Comparison of ENCODE assay signal across 8 cellular contexts in the genomic region with DNA sequence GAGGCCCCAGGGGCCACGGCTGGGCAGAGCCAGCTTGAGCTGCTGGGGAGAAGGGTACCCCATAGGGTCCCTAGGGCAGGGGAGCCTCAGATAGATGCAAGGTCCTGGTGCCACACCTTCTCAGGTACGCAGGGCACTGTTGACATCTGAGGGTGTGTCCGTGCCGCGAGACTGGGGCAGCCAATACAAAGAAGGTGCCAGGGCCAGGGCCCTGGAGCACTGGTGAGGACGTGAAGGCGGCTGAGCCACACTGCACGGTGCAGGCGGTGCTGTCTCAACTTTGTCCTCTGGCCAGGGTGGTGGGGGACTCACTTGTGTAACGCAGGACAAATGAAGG. TPM values are rescaled to one million over a fixed set of nuclear protein-coding genes. Genes with fewer than 3 reads are reported as not detected.
A peak's percentile ranks its signal among the peaks of the same experiment; 100 is the strongest.
DNase-seq lines count a peak whose midpoint lies in the region; ATAC-seq, FAIRE-seq and TF ChIP-seq lines count a peak whose summit lies in the region.

No MANE protein-coding gene starts in this region.

- no peaks in the 10 kb centered on the region; the same call in 1 of the 2 replicates for H4K20me1 ChIP-seq in HepG2 (ENCODE audit: insufficient read depth, low read length)

- H2AFZ ChIP-seq in HepG2 (ENCODE audit: low read length), result no peak overlapping the region

- WGBS in HepG2 (ENCODE audit: low lambda C conversion rate), result 95% methylated on average over 9 of the region's 10 CpGs

- H3K36me3 Mint-ChIP-seq in T-helper 2 cell treated with Interferon-gamma antibody and Interleukin-4, amounts not matched to agents 5 μg/mL and 100 μg/mL, for 36 hours (ENCODE audit: low read depth), result peaks cover 41% of the 10 kb centered on the region
- peaks cover 34% of the 10 kb centered on the region for H3K36me3 Mint-ChIP-seq in brain

- peaks cover 3 to 7% of the 10 kb centered on the region in 2 experiments; a peak in 4 of 5 replicates for H3K27me3 ChIP-seq in HepG2 (ENCODE audit: control insufficient read depth in 1 of 2, insufficient read depth in 2 of 2, low read length in 2 of 2)
- no peaks in the 10 kb centered on the region for H3K27me3 ChIP-seq in thoracic aorta (replicated peaks; ENCODE audit: insufficient read depth)

- H3K9me3 ChIP-seq in HepG2 (ENCODE audit: low read length) (no peaks in the 10 kb centered on the region), thoracic aorta (no peaks in the 10 kb centered on the region)

- H3K9me3 Mint-ChIP-seq in T-helper 2 cell treated with Interferon-gamma antibody and Interleukin-4, amounts not matched to agents 5 μg/mL and 100 μg/mL, for 36 hours, result no peaks in the 10 kb centered on the region
- peaks cover 0 to 5% (median 0%) of the 10 kb centered on the region in 5 experiments for H3K9me3 Mint-ChIP-seq in brain

- FAIRE-seq in HepG2 (lab: Jason Lieb, UNC), result no peak

- BruUV-seq in HepG2 (replicated peaks; lab: Mats Ljungman, UMichigan), result no TSS peak

- no peak for ATAC-seq in HepG2
- ATAC-seq in thoracic aorta (ENCODE audit: insufficient number of reproducible peaks, low FRiP score, low read depth), result no peak

- POLR2A ChIA-PET in HepG2 (lab: Yijun Ruan, JAX), result interaction anchor here (1.1 to 1.9 kb wide), 9 partner anchors 11 to 141 kb away, joined by 3 to 13 read pairs (median 5); a partner anchor contains a TSS

- no peak for TF ChIP-seq CTCF in brain (conservative IDR thresholded peaks at IDR 0.05)
- TF ChIP-seq CTCF in HepG2 (CRISPR knock-in tag; IDR thresholded peaks at IDR 0.05), result no peak
- no peak for TF ChIP-seq CTCF in thoracic aorta (IDR thresholded peaks at IDR 0.05)
- TF ChIP-seq CTCF in GM10266 (IDR thresholded peaks at IDR 0.05; ENCODE audit: control insufficient read depth, insufficient read depth, low read depth, missing control alignments), result no peak

- no peak for TF ChIP-seq RAD21 in HepG2 (CRISPR knock-in tag; IDR thresholded peaks at IDR 0.05)

- in situ Hi-C loops in HepG2 (cut with HindIII; ENCODE audit: extremely low pct_ligation_motif_present, low pct_unique_long_range_greater_than_20kb), result no loop called here

- H3K27me3 Mint-ChIP-seq in T-helper 2 cell treated with Interferon-gamma antibody and Interleukin-4, amounts not matched to agents 5 μg/mL and 100 μg/mL, for 36 hours (ENCODE audit: low read depth), result peaks cover 19% of the 10 kb centered on the region
- H3K27me3 Mint-ChIP-seq in brain, result peaks cover 12% of the 10 kb centered on the region

- peak overlapping the region; percentile 82; the same call in 1 of the 2 replicates for H3K4me2 ChIP-seq in HepG2 (ENCODE audit: low read depth, low read length)

- CTCF ChIA-PET in HepG2 (lab: Yijun Ruan, JAX; ENCODE audit: low intra/inter-chr PET ratio, low total read pairs), result no interaction called here

- H3K4me1 ChIP-seq in HepG2 (ENCODE audit: insufficient read depth, low read length) (peaks cover 60% of the 10 kb centered on the region), thoracic aorta (ENCODE audit: control insufficient read depth in 1 of 2, low read depth in 2 of 2) (peaks cover 15 to 40% of the 10 kb centered on the region in 2 donors)

- no peak overlapping the region for H3K27ac ChIP-seq in HepG2 (ENCODE audit: extremely low read length, insufficient read depth, low read length)
- peak overlapping the region; percentile 21 to 23 for H3K27ac ChIP-seq in thoracic aorta

- no peak for TF ChIP-seq POLR2A in HepG2 (IDR thresholded peaks at IDR 0.05; ENCODE audit: insufficient read depth in 1 of 2, low read depth in 2 of 2, low read length in 2 of 2)

- no peak overlapping the region for H3K27ac Mint-ChIP-seq in T-helper 2 cell treated with Interferon-gamma antibody and Interleukin-4, amounts not matched to agents 5 μg/mL and 100 μg/mL, for 36 hours
- H3K27ac Mint-ChIP-seq in brain, result peak overlapping the region in 1 of 5 experiments; percentile 94

- intact Hi-C loops in HepG2 (cut with micrococcal nuclease; ENCODE audit: unreplicated experiment), result no loop called here

- H3K79me2 ChIP-seq in HepG2 (ENCODE audit: insufficient read depth, low read length), result peaks cover 16% of the 10 kb centered on the region

- no peak for DNase-seq in T-helper 2 cell treated with Interferon-gamma antibody and Interleukin-4, amounts not matched to agents 5 μg/mL and 100 μg/mL, for 36 hours (ENCODE audit: low spot score)
- DNase-seq in T-helper 2 cell (no peak), HepG2 (ENCODE audit: low spot score) (no peak), thoracic aorta (ENCODE audit: low spot score) (no peak), MV-4-11 (lab: John Stamatoyannopoulos, UW) (no peak), cortex of kidney (lab: John Stamatoyannopoulos, UW) (no peak), GM10266 (ENCODE audit: extremely low spot score) (no peak)

- H3K4me1 Mint-ChIP-seq in T-helper 2 cell treated with Interferon-gamma antibody and Interleukin-4, amounts not matched to agents 5 μg/mL and 100 μg/mL, for 36 hours (ENCODE audit: low read depth), result peaks cover 26% of the 10 kb centered on the region
- H3K4me1 Mint-ChIP-seq in brain, result peaks cover 71% of the 10 kb centered on the region

- peak overlapping the region; percentile 62 for H3K4me3 Mint-ChIP-seq in T-helper 2 cell treated with Interferon-gamma antibody and Interleukin-4, amounts not matched to agents 5 μg/mL and 100 μg/mL, for 36 hours
- peak overlapping the region; percentile 40 to 81 (median 79) for H3K4me3 Mint-ChIP-seq in brain

- H3K36me3 ChIP-seq in HepG2 (replicated peaks in 1 of 2; ENCODE audit: control insufficient read depth in 1 of 2, insufficient read depth in 2 of 2, low read length in 2 of 2), result peaks cover 16 to 39% of the 10 kb centered on the region in 2 experiments
- peaks cover 24% of the 10 kb centered on the region for H3K36me3 ChIP-seq in thoracic aorta

- TF ChIP-seq EP300 in HepG2 (IDR thresholded peaks at IDR 0.05; ENCODE audit: low read depth in 2 of 2, low read length in 2 of 2) (no peak), HepG2 (CRISPR knock-in tag; IDR thresholded peaks at IDR 0.05; ENCODE audit: borderline replicate concordance) (no peak; the same call in 1 of the 2 replicates)

- H3K4me3 ChIP-seq in HepG2 (replicated peaks in 1 of 3; ENCODE audit: insufficient read depth in 1 of 3, low read depth in 2 of 3, low read length in 3 of 3) (no peak overlapping the region), thoracic aorta (peak overlapping the region; percentile 78)

- no peak overlapping the region for H3K9ac ChIP-seq in HepG2 (ENCODE audit: insufficient read depth, low read depth, low read length)

RNA-seq across cellular contexts. Expression of a gene that starts 0.6 kb away (rescaled TPM):
- polyA plus RNA-seq in brain (ENCODE audit: insufficient read depth, low read depth, low replicate concordance) (6.2 TPM), HepG2 (2011; rRNA removed) (0.08 and 0.12 TPM in 2 replicates)
- total RNA-seq in HepG2 (2016; rRNA removed; fragmentation: Illumina TruSeq; extraction: Trizol) (0.11 and 0.17 TPM in 2 replicates), thoracic aorta (under 1 TPM; 0.54 to 0.63 TPM)
- total RNA-seq in HepG2 (2016; cell fraction: cytosol; rRNA removed; fragmentation: Illumina TruSeq; extraction: Trizol; ENCODE audit: low read depth), result 0.20 TPM in 1 of 2 replicates, not detected in the other
- total RNA-seq in HepG2 (2016; cell fraction: insoluble cytoplasmic fraction; rRNA removed; fragmentation: Illumina TruSeq; extraction: Trizol), result 0.16 and 0.22 TPM in 2 replicates
- total RNA-seq in HepG2 (2016; cell fraction: membrane; rRNA removed; fragmentation: Illumina TruSeq; extraction: Trizol), result 0.25 and 0.45 TPM in 2 replicates
- total RNA-seq in HepG2 (2016; cell fraction: nucleus; rRNA removed; fragmentation: Illumina TruSeq; extraction: Trizol), result 0.28 TPM in 1 of 2 replicates, not detected in the other
- polyA plus RNA-seq in HepG2 (2011; cell fraction: cytosol; rRNA removed), result 0.05 and 0.11 TPM in 2 replicates
- 0.28 and 0.39 TPM in 2 replicates for polyA plus RNA-seq in HepG2 (2011; cell fraction: nucleus; rRNA removed)
- 0.12 and 0.17 TPM in 2 replicates for polyA plus RNA-seq in HepG2 (2012)
- 0.10 and 0.14 TPM in 2 replicates for polyA plus RNA-seq in HepG2 (2016; cell fraction: cytosol; fragmentation: Illumina TruSeq; extraction: Trizol; ENCODE audit: low read depth)
- 0.19 and 0.41 TPM in 2 replicates for polyA plus RNA-seq in HepG2 (2016; cell fraction: insoluble cytoplasmic fraction; fragmentation: Illumina TruSeq; extraction: Trizol; ENCODE audit: low read depth)
- 0.17 and 0.19 TPM in 2 replicates for polyA plus RNA-seq in HepG2 (2016; cell fraction: membrane; fragmentation: Illumina TruSeq; extraction: Trizol; ENCODE audit: low read depth)
- polyA plus RNA-seq in HepG2 (2016; cell fraction: nucleus; fragmentation: Illumina TruSeq; extraction: Trizol; ENCODE audit: insufficient read depth, low read depth), result not detected in 2 replicates
- 0.06 and 0.09 TPM in 2 replicates for polyA minus RNA-seq in HepG2 (2011; rRNA and poly(A)+ RNA removed; ENCODE audit: low replicate concordance)
- not detected in 2 replicates for polyA minus RNA-seq in HepG2 (2011; cell fraction: cytosol; rRNA and poly(A)+ RNA removed)
- 0.50 and 0.77 TPM in 2 replicates for polyA minus RNA-seq in HepG2 (2011; cell fraction: nucleus; rRNA and poly(A)+ RNA removed)

RNA-seq across cellular contexts. Expression of a gene that starts 5.9 kb away (rescaled TPM):
- polyA plus RNA-seq in brain (ENCODE audit: insufficient read depth, low read depth, low replicate concordance), result 279 TPM
- total RNA-seq in HepG2 (2016; rRNA removed; fragmentation: Illumina TruSeq; extraction: Trizol), result 51.2 and 107 TPM in 2 replicates
- total RNA-seq in HepG2 (2016; cell fraction: cytosol; rRNA removed; fragmentation: Illumina TruSeq; extraction: Trizol; ENCODE audit: low read depth), result 19.3 and 20.8 TPM in 2 replicates
- total RNA-seq in HepG2 (2016; cell fraction: insoluble cytoplasmic fraction; rRNA removed; fragmentation: Illumina TruSeq; extraction: Trizol), result 52.6 and 108 TPM in 2 replicates
- total RNA-seq in HepG2 (2016; cell fraction: membrane; rRNA removed; fragmentation: Illumina TruSeq; extraction: Trizol), result 31.6 and 33.9 TPM in 2 replicates
- 73.3 and 83.7 TPM in 2 replicates for total RNA-seq in HepG2 (2016; cell fraction: nucleus; rRNA removed; fragmentation: Illumina TruSeq; extraction: Trizol)
- polyA plus RNA-seq in HepG2 (2011; rRNA removed), result 206 and 248 TPM in 2 replicates
- 157 and 165 TPM in 2 replicates for polyA plus RNA-seq in HepG2 (2011; cell fraction: cytosol; rRNA removed)
- 258 and 264 TPM in 2 replicates for polyA plus RNA-seq in HepG2 (2011; cell fraction: nucleus; rRNA removed)
- 74.4 and 84.6 TPM in 2 replicates for polyA plus RNA-seq in HepG2 (2012)
- 20.5 and 25.2 TPM in 2 replicates for polyA plus RNA-seq in HepG2 (2016; cell fraction: cytosol; fragmentation: Illumina TruSeq; extraction: Trizol; ENCODE audit: low read depth)
- polyA plus RNA-seq in HepG2 (2016; cell fraction: insoluble cytoplasmic fraction; fragmentation: Illumina TruSeq; extraction: Trizol; ENCODE audit: low read depth), result 66.6 and 70.3 TPM in 2 replicates
- 36.5 and 37.7 TPM in 2 replicates for polyA plus RNA-seq in HepG2 (2016; cell fraction: membrane; fragmentation: Illumina TruSeq; extraction: Trizol; ENCODE audit: low read depth)
- 171 and 181 TPM in 2 replicates for polyA plus RNA-seq in HepG2 (2016; cell fraction: nucleus; fragmentation: Illumina TruSeq; extraction: Trizol; ENCODE audit: insufficient read depth, low read depth)
- 223 and 558 TPM in 2 replicates for polyA minus RNA-seq in HepG2 (2011; rRNA and poly(A)+ RNA removed; ENCODE audit: low replicate concordance)
- 65.6 and 67.3 TPM in 2 replicates for polyA minus RNA-seq in HepG2 (2011; cell fraction: cytosol; rRNA and poly(A)+ RNA removed)
- polyA minus RNA-seq in HepG2 (2011; cell fraction: nucleus; rRNA and poly(A)+ RNA removed), result 65.1 and 74.2 TPM in 2 replicates
- total RNA-seq in thoracic aorta, result 100 to 1,000 TPM in 1 of 2 donors, 10 to 100 TPM in 1; 92.2 to 160 TPM

RNA-seq across cellular contexts. Expression of a gene that starts 6.1 kb away (rescaled TPM):
- 29.6 TPM for polyA plus RNA-seq in brain (ENCODE audit: insufficient read depth, low read depth, low replicate concordance)
- total RNA-seq in HepG2 (2016; rRNA removed; fragmentation: Illumina TruSeq; extraction: Trizol), result 72.2 and 75.6 TPM in 2 replicates
- total RNA-seq in HepG2 (2016; cell fraction: cytosol; rRNA removed; fragmentation: Illumina TruSeq; extraction: Trizol; ENCODE audit: low read depth), result 19.4 and 24.1 TPM in 2 replicates
- total RNA-seq in HepG2 (2016; cell fraction: insoluble cytoplasmic fraction; rRNA removed; fragmentation: Illumina TruSeq; extraction: Trizol), result 70.2 and 74.8 TPM in 2 replicates
- total RNA-seq in HepG2 (2016; cell fraction: membrane; rRNA removed; fragmentation: Illumina TruSeq; extraction: Trizol), result 23.7 and 25.3 TPM in 2 replicates
- total RNA-seq in HepG2 (2016; cell fraction: nucleus; rRNA removed; fragmentation: Illumina TruSeq; extraction: Trizol), result 59.4 and 67.1 TPM in 2 replicates
- 55.2 and 62.6 TPM in 2 replicates for polyA plus RNA-seq in HepG2 (2011; rRNA removed)
- polyA plus RNA-seq in HepG2 (2011; cell fraction: cytosol; rRNA removed), result 38.9 and 45.7 TPM in 2 replicates
- 96.3 and 102 TPM in 2 replicates for polyA plus RNA-seq in HepG2 (2011; cell fraction: nucleus; rRNA removed)
- polyA plus RNA-seq in HepG2 (2012), result 50.7 and 62.3 TPM in 2 replicates
- 7.2 and 7.7 TPM in 2 replicates for polyA plus RNA-seq in HepG2 (2016; cell fraction: cytosol; fragmentation: Illumina TruSeq; extraction: Trizol; ENCODE audit: low read depth)
- 58.7 and 61.6 TPM in 2 replicates for polyA plus RNA-seq in HepG2 (2016; cell fraction: insoluble cytoplasmic fraction; fragmentation: Illumina TruSeq; extraction: Trizol; ENCODE audit: low read depth)
- polyA plus RNA-seq in HepG2 (2016; cell fraction: membrane; fragmentation: Illumina TruSeq; extraction: Trizol; ENCODE audit: low read depth), result 9.7 and 11.7 TPM in 2 replicates
- polyA plus RNA-seq in HepG2 (2016; cell fraction: nucleus; fragmentation: Illumina TruSeq; extraction: Trizol; ENCODE audit: insufficient read depth, low read depth), result 97.9 and 104 TPM in 2 replicates
- 40.9 and 99.4 TPM in 2 replicates for polyA minus RNA-seq in HepG2 (2011; rRNA and poly(A)+ RNA removed; ENCODE audit: low replicate concordance)
- polyA minus RNA-seq in HepG2 (2011; cell fraction: cytosol; rRNA and poly(A)+ RNA removed), result 17.0 and 20.2 TPM in 2 replicates
- 41.5 and 42.6 TPM in 2 replicates for polyA minus RNA-seq in HepG2 (2011; cell fraction: nucleus; rRNA and poly(A)+ RNA removed)
- total RNA-seq in thoracic aorta, result 10 to 100 TPM in 1 of 2 donors, 1 to 10 TPM in 1; 9.9 to 29.2 TPM

RNA-seq across cellular contexts. Expression of a gene that starts 33.4 kb away (rescaled TPM):
- polyA plus RNA-seq in brain (ENCODE audit: insufficient read depth, low read depth, low replicate concordance), result 29.1 TPM
- 10.2 and 15.7 TPM in 2 replicates for total RNA-seq in HepG2 (2016; rRNA removed; fragmentation: Illumina TruSeq; extraction: Trizol)
- total RNA-seq in HepG2 (2016; cell fraction: cytosol; rRNA removed; fragmentation: Illumina TruSeq; extraction: Trizol; ENCODE audit: low read depth), result 6.4 and 7.2 TPM in 2 replicates
- total RNA-seq in HepG2 (2016; cell fraction: insoluble cytoplasmic fraction; rRNA removed; fragmentation: Illumina TruSeq; extraction: Trizol), result 12.5 and 16.8 TPM in 2 replicates
- 7.9 and 8.5 TPM in 2 replicates for total RNA-seq in HepG2 (2016; cell fraction: membrane; rRNA removed; fragmentation: Illumina TruSeq; extraction: Trizol)
- total RNA-seq in HepG2 (2016; cell fraction: nucleus; rRNA removed; fragmentation: Illumina TruSeq; extraction: Trizol), result 22.6 and 23.5 TPM in 2 replicates
- 41.6 and 48.3 TPM in 2 replicates for polyA plus RNA-seq in HepG2 (2011; rRNA removed)
- polyA plus RNA-seq in HepG2 (2011; cell fraction: cytosol; rRNA removed), result 19.2 and 22.0 TPM in 2 replicates
- polyA plus RNA-seq in HepG2 (2011; cell fraction: nucleus; rRNA removed), result 220 TPM in 2 replicates
- polyA plus RNA-seq in HepG2 (2012), result 27.3 and 28.6 TPM in 2 replicates
- polyA plus RNA-seq in HepG2 (2016; cell fraction: cytosol; fragmentation: Illumina TruSeq; extraction: Trizol; ENCODE audit: low read depth), result 2.1 and 2.3 TPM in 2 replicates
- 13.6 and 18.5 TPM in 2 replicates for polyA plus RNA-seq in HepG2 (2016; cell fraction: insoluble cytoplasmic fraction; fragmentation: Illumina TruSeq; extraction: Trizol; ENCODE audit: low read depth)
- 6.4 and 6.8 TPM in 2 replicates for polyA plus RNA-seq in HepG2 (2016; cell fraction: membrane; fragmentation: Illumina TruSeq; extraction: Trizol; ENCODE audit: low read depth)
- polyA plus RNA-seq in HepG2 (2016; cell fraction: nucleus; fragmentation: Illumina TruSeq; extraction: Trizol; ENCODE audit: insufficient read depth, low read depth), result 89.6 and 90.5 TPM in 2 replicates
- polyA minus RNA-seq in HepG2 (2011; rRNA and poly(A)+ RNA removed; ENCODE audit: low replicate concordance), result 17.3 and 27.1 TPM in 2 replicates
- 9.3 and 9.7 TPM in 2 replicates for polyA minus RNA-seq in HepG2 (2011; cell fraction: cytosol; rRNA and poly(A)+ RNA removed)
- 38.8 and 46.0 TPM in 2 replicates for polyA minus RNA-seq in HepG2 (2011; cell fraction: nucleus; rRNA and poly(A)+ RNA removed)
- total RNA-seq in thoracic aorta, result 10 to 100 TPM; 19.5 to 21.0 TPM

RNA-seq across cellular contexts. Expression of a gene that starts 55.4 kb away (rescaled TPM):
- 1.9 TPM for polyA plus RNA-seq in brain (ENCODE audit: insufficient read depth, low read depth, low replicate concordance)
- 0.74 and 1.2 TPM in 2 replicates for total RNA-seq in HepG2 (2016; rRNA removed; fragmentation: Illumina TruSeq; extraction: Trizol)
- 0.62 and 0.81 TPM in 2 replicates for total RNA-seq in HepG2 (2016; cell fraction: cytosol; rRNA removed; fragmentation: Illumina TruSeq; extraction: Trizol; ENCODE audit: low read depth)
- total RNA-seq in HepG2 (2016; cell fraction: insoluble cytoplasmic fraction; rRNA removed; fragmentation: Illumina TruSeq; extraction: Trizol), result 1.1 and 1.4 TPM in 2 replicates
- 0.71 and 1.7 TPM in 2 replicates for total RNA-seq in HepG2 (2016; cell fraction: membrane; rRNA removed; fragmentation: Illumina TruSeq; extraction: Trizol)
- 0.81 TPM in 2 replicates for total RNA-seq in HepG2 (2016; cell fraction: nucleus; rRNA removed; fragmentation: Illumina TruSeq; extraction: Trizol)
- polyA plus RNA-seq in HepG2 (2011; rRNA removed), result 3.8 and 5.9 TPM in 2 replicates
- 5.4 and 6.3 TPM in 2 replicates for polyA plus RNA-seq in HepG2 (2011; cell fraction: cytosol; rRNA removed)
- 5.7 and 8.0 TPM in 2 replicates for polyA plus RNA-seq in HepG2 (2011; cell fraction: nucleus; rRNA removed)
- polyA plus RNA-seq in HepG2 (2012), result 3.9 and 4.0 TPM in 2 replicates
- polyA plus RNA-seq in HepG2 (2016; cell fraction: cytosol; fragmentation: Illumina TruSeq; extraction: Trizol; ENCODE audit: low read depth), result 1.2 TPM in 2 replicates
- polyA plus RNA-seq in HepG2 (2016; cell fraction: insoluble cytoplasmic fraction; fragmentation: Illumina TruSeq; extraction: Trizol; ENCODE audit: low read depth), result 0.61 and 0.65 TPM in 2 replicates
- 1.1 and 2.0 TPM in 2 replicates for polyA plus RNA-seq in HepG2 (2016; cell fraction: membrane; fragmentation: Illumina TruSeq; extraction: Trizol; ENCODE audit: low read depth)
- 1.5 and 2.0 TPM in 2 replicates for polyA plus RNA-seq in HepG2 (2016; cell fraction: nucleus; fragmentation: Illumina TruSeq; extraction: Trizol; ENCODE audit: insufficient read depth, low read depth)
- polyA minus RNA-seq in HepG2 (2011; rRNA and poly(A)+ RNA removed; ENCODE audit: low replicate concordance), result 2.9 and 10.0 TPM in 2 replicates
- 2.9 and 3.3 TPM in 2 replicates for polyA minus RNA-seq in HepG2 (2011; cell fraction: cytosol; rRNA and poly(A)+ RNA removed)
- 1.7 TPM in 2 replicates for polyA minus RNA-seq in HepG2 (2011; cell fraction: nucleus; rRNA and poly(A)+ RNA removed)
- not detected for total RNA-seq in thoracic aorta
